In genomic region chr17:73654241-73654640, GRCh38 we compare ENCODE assay signal across 21 cellular contexts. TPM values are rescaled to one million over a fixed set of nuclear protein-coding genes. Genes with fewer than 3 reads are reported as not detected.
DNase-seq lines count a peak whose midpoint lies in the region; ATAC-seq, FAIRE-seq and TF ChIP-seq lines count a peak whose summit lies in the region.
"Had no signal": no experiment of that assay in that cellular context is flagged by ENCODE, and none has a peak within 500 bp of the region (broad histone marks: within the 10 kb centered on the region; RNA-seq: fewer than 3 reads in every experiment).

No MANE protein-coding gene starts in this region.

- CTCF ChIA-PET in A549 (lab: Yijun Ruan, JAX), result interaction anchor here (0.6 to 1.5 kb wide), 4 partner anchors 179 to 523 kb away, joined by 3 to 6 read pairs (median 3); no protein-coding TSS in a partner anchor

- H3K36me3 ChIP-seq in esophagus muscularis mucosa (no peaks in the 10 kb centered on the region), lung (ENCODE audit: control insufficient read depth in 2 of 2, insufficient read depth in 2 of 2, low read length in 2 of 2) (no peaks in the 10 kb centered on the region)
- H3K36me3 ChIP-seq: BLaER1 had no signal

- TF ChIP-seq RAD21 in A549 (conservative IDR thresholded peaks at IDR 0.05 in 1 of 2, IDR thresholded peaks at IDR 0.05 in 1 of 2), result no peak

- peaks cover 0 to 35% (median 0%) of the 10 kb centered on the region in 4 donors for H3K27me3 ChIP-seq in esophagus muscularis mucosa
- no peaks in the 10 kb centered on the region for H3K27me3 ChIP-seq in lung (ENCODE audit: control insufficient read depth, insufficient read depth)
- H3K27me3 ChIP-seq: BLaER1 had no signal

- no peak for FAIRE-seq in A549 (lab: Jason Lieb, UNC)
- FAIRE-seq: D721Med, GM12878, GM19239, H1 had no signal

- H3K27ac ChIP-seq in A549 (no peak overlapping the region), esophagus muscularis mucosa (replicated peaks in 1 of 4) (no peak overlapping the region), lung (ENCODE audit: low read depth in 1 of 2, low read length in 1 of 2) (no peak overlapping the region)
- H3K27ac ChIP-seq: BLaER1, C4-2B, GM23248 had no signal

- POLR2A ChIA-PET in A549 (lab: Yijun Ruan, JAX), result no interaction called here

- WGBS in A549 (ENCODE audit: missing lambda C conversion rate), result 38% methylated on average over 5 of the region's 5 CpGs
- 92% methylated on average over 5 of the region's 5 CpGs for WGBS in esophagus muscularis mucosa
- 82 to 91% methylated on average over 5 of the region's 5 CpGs for WGBS in lung, 2 donors

- peaks cover 8% of the 10 kb centered on the region; the same call in 1 of the 3 replicates for H3K4me1 ChIP-seq in A549
- H3K4me1 ChIP-seq in esophagus muscularis mucosa, result no peaks in the 10 kb centered on the region
- peaks cover 0 to 1% of the 10 kb centered on the region in 2 donors for H3K4me1 ChIP-seq in lung (ENCODE audit: control insufficient read depth in 2 of 2, insufficient read depth in 2 of 2, low read length in 2 of 2)
- H3K4me1 ChIP-seq: BLaER1 had no signal

- intact Hi-C loops in esophagus muscularis mucosa (cut with DNase I), result no loop called here

- DNase-seq in A549 (ENCODE audit: low read depth in 1 of 2, low spot score in 1 of 2) (no peak), CD1c-positive myeloid dendritic cell (ENCODE audit: extremely low spot score) (peak; percentile 28), esophagus muscularis mucosa (ENCODE audit: extremely low spot score) (peak; percentile 45), lung (ENCODE audit: low spot score) (peak; percentile 6), foreskin melanocyte (no peak)
- DNase-seq in stimulated activated CD4-positive, alpha-beta T cell treated with anti-CD3 and anti-CD28 coated beads, Interleukin-2, amount 100 ng/mL, for 24 hours, result no peak
- DNase-seq: CD8-positive, alpha-beta memory T cell; DMS 273 treated with DMSO at 0.1 percent for 48 hours; DMS79; EL; GDM1; GM23248; H7; HCEC 1CT had no signal

- H3K9me3 ChIP-seq in A549 (peaks cover 30% of the 10 kb centered on the region), esophagus muscularis mucosa (peaks cover 0 to 21% (median 15%) of the 10 kb centered on the region in 4 donors), lung (ENCODE audit: control insufficient read depth in 2 of 2, insufficient read depth in 1 of 2, low read length in 1 of 2) (peaks cover 7 to 11% of the 10 kb centered on the region in 2 donors)

- ATAC-seq in A549 (no peak), lung (ENCODE audit: insufficient read depth, low FRiP score) (no peak), HG02938 (IDR thresholded peaks at IDR 0.05; ENCODE audit: unreplicated experiment) (no peak)
- ATAC-seq: GM12878 had no signal

- TF ChIP-seq POLR2A in A549 (IDR thresholded peaks at IDR 0.05; ENCODE audit: low read length), result no peak
- no peak for TF ChIP-seq POLR2A in esophagus muscularis mucosa (IDR thresholded peaks at IDR 0.05; ENCODE audit: low read depth)

- TF ChIP-seq EP300 in A549 (IDR thresholded peaks at IDR 0.05), result no peak
- TF ChIP-seq EP300 in esophagus muscularis mucosa (IDR thresholded peaks at IDR 0.05), result no peak

- TF ChIP-seq CTCF in A549 (IDR thresholded peaks at IDR 0.05), result no peak
- TF ChIP-seq CTCF in esophagus muscularis mucosa (IDR thresholded peaks at IDR 0.05), result no peak
- TF ChIP-seq CTCF in lung (IDR thresholded peaks at IDR 0.05; ENCODE audit: control extremely low read depth, extremely low read depth), result no peak

- no peak overlapping the region for H3K4me3 ChIP-seq in A549
- H3K4me3 ChIP-seq in esophagus muscularis mucosa, result no peak overlapping the region
- H3K4me3 ChIP-seq in lung, result no peak overlapping the region
- H3K4me3 ChIP-seq: BLaER1, GM12878, GM23248 had no signal

- no peak overlapping the region for H3K4me2 ChIP-seq in A549
- H3K4me2 ChIP-seq: BLaER1 had no signal

TF ChIP-seq in A549, 52 proteins besides CTCF, POLR2A, EP300 and RAD21:
- TF ChIP-seq FOSB (CRISPR knock-in tag; IDR thresholded peaks at IDR 0.05) (no peak), MAFK (IDR thresholded peaks at IDR 0.05; ENCODE audit: partially characterized antibody) (peak; percentile 67)

RNA-seq across cellular contexts. Expression of gene SDK2, which starts 10.0 kb away (rescaled TPM):
- 0.57 and 1.0 TPM in 2 replicates for polyA plus RNA-seq in A549 (2011; rRNA removed)
- polyA plus RNA-seq in A549 (2012; cell fraction: cytosol; rRNA removed), result 0.25 and 0.27 TPM in 2 replicates
- 0.43 and 0.62 TPM in 2 replicates for polyA plus RNA-seq in A549 (2012; cell fraction: nucleus; rRNA removed)
- 0.36 to 0.45 TPM (median 0.44 TPM) in 3 replicates for polyA plus RNA-seq in A549 (2017; fragmentation: RNase III; extraction: RNeasy Plus Mini Kit Qiagen cat#74134 plus additional on column Dnase treatment)
- polyA minus RNA-seq in A549 (2011; rRNA and poly(A)+ RNA removed), result 1.7 and 3.0 TPM in 2 replicates
- total RNA-seq in esophagus muscularis mucosa, result 1 to 10 TPM in 2 of 4 donors, under 1 TPM in 2; 0.42 to 2.0 (median 1.2) TPM
- total RNA-seq in lung, result 10 to 100 TPM in 1 of 2 donors, 1 to 10 TPM in 1; 7.2 to 41.7 TPM
- 1 to 10 TPM in 1 of 2 donors, under 1 TPM in 1; 0.91 to 1.5 TPM for polyA plus RNA-seq in lung

Comparison
In these comparisons a context has a peak if more than half of its experiments do, and no peak if none do; other contexts are left out.
1. DNase-seq: peak in CD1c-positive myeloid dendritic cell (single experiment), esophagus muscularis mucosa (single experiment) and lung (single experiment); none in A549 (0 of 2), stimulated activated CD4-positive, alpha-beta T cell treated with anti-CD3 and anti-CD28 coated beads, Interleukin-2, amount 100 ng/mL, for 24 hours (0 of 2) and foreskin melanocyte (single experiment).